21 cellular contexts compared by ENCODE assay signal in genomic region chr20:54545959-54546358, GRCh38.
"Had no signal": no experiment of that assay in that cellular context is flagged by ENCODE, and none has a peak within 500 bp of the region (broad histone marks: within the 10 kb centered on the region; RNA-seq: fewer than 3 reads in every experiment).

No MANE protein-coding gene starts in this region.

- H3K9me3 ChIP-seq: body of pancreas, sigmoid colon, thyroid gland had no signal

- H3K36me3 ChIP-seq: left lung, sigmoid colon, spleen, thyroid gland had no signal

- H3K4me3 Mint-ChIP-seq: mesothelial cell of epicardium, nephron had no signal

- ATAC-seq: activated naive CD4-positive, alpha-beta T cell treated with anti-CD3 and anti-CD28 coated beads, Interleukin-2, amount 50 U/mL, for 72 hours; body of pancreas; left lung had no signal

- H3K27me3 ChIP-seq: body of pancreas, left lung, sigmoid colon, spleen, thyroid gland had no signal

- H3K27ac Mint-ChIP-seq: activated naive CD4-positive, alpha-beta T cell treated with anti-CD3 and anti-CD28 coated beads, Interleukin-2, amount 50 U/mL, for 72 hours; mesothelial cell of epicardium; nephron had no signal

- DNase-seq: activated CD4-positive, alpha-beta T cell treated with anti-CD3 and anti-CD28 coated beads, Interleukin-2, amount 50 U/mL, for 4 hours; activated gamma-delta T cell treated with Interleukin-2 at 50 U/mL for 16 hours; body of pancreas; central memory CD4-positive, alpha-beta T cell; cortex of kidney; effector CD4-positive, alpha-beta T cell; foreskin melanocyte; glutamatergic neuron; hypothalamus; left lung; posterior cingulate gyrus; sigmoid colon; spleen; stimulated activated CD8-positive, alpha-beta memory T cell treated with anti-CD3 and anti-CD28 coated beads, Interleukin-4, amount 100 ng/mL, for 48 hours; stimulated activated naive CD4-positive, alpha-beta T cell treated with Interleukin-2 at 50 U/mL for 16 hours; thyroid gland had no signal

- H3K27ac ChIP-seq: body of pancreas, left lung, sigmoid colon, spleen, thyroid gland had no signal

- H3K4me3 ChIP-seq: body of pancreas, left lung, sigmoid colon, spleen, thyroid gland had no signal

- H3K4me1 ChIP-seq: body of pancreas, left lung, sigmoid colon, spleen, thyroid gland had no signal

- FAIRE-seq: endothelial cell of umbilical vein, keratinocyte had no signal

- H3K36me3 Mint-ChIP-seq: activated naive CD4-positive, alpha-beta T cell treated with anti-CD3 and anti-CD28 coated beads, Interleukin-2, amount 50 U/mL, for 72 hours; mesothelial cell of epicardium had no signal

- H3K4me1 Mint-ChIP-seq: mesothelial cell of epicardium had no signal
